ENCODE assay signal across 8 cellular contexts in the genomic region with DNA sequence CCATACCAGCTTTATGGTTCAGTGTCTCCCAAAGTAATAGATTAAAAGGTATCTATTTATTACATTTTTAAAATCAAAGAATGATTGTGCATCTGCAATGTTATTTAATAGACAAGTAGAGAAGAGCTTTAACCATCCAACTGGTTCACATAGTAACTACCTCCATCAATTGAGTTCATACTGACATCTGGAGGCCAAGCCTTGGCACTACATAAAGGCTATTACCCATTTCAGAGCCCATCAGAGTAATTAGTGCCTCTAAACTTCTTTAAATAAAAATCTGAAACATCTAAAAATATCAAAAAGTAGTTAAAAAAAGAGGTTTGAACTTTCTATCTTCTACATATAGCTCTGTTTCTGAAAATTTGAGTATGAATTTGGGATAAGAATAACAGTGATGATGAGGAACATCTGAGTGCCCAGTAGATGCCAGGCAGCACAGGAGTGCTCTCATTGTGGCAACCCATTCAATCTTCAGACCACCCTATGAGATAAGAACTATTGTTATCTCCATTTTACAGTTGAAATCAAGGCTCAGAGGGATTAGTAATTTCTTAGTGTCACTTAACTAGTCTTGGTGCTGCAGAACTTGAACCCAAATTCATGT.
DNase-seq lines count a peak whose midpoint lies in the region; ATAC-seq and TF ChIP-seq lines count a peak whose summit lies in the region.

No MANE protein-coding gene starts in this region.

- H3K9me3 ChIP-seq in BE2C (no peaks in the 10 kb centered on the region), adrenal gland (replicated peaks in 1 of 3) (no peaks in the 10 kb centered on the region), smooth muscle cell (replicated peaks; ENCODE audit: low read depth) (no peaks in the 10 kb centered on the region)

- TF ChIP-seq CTCF in BE2C (IDR thresholded peaks at IDR 0.05; ENCODE audit: low read depth, low read length) (peak; percentile 79), adrenal gland (IDR thresholded peaks at IDR 0.05) (peak; percentile 64 to 82 (median 72)), smooth muscle cell (IDR thresholded peaks at IDR 0.05; ENCODE audit: borderline replicate concordance, insufficient read depth, poor library complexity, severe bottlenecking) (peak; percentile 89)

- H3K27me3 ChIP-seq in BE2C (no peaks in the 10 kb centered on the region; the same call in 1 of the 2 replicates), adrenal gland (no peaks in the 10 kb centered on the region), smooth muscle cell (ENCODE audit: low read depth) (no peaks in the 10 kb centered on the region)

- DNase-seq in BE2C, result peak; percentile 15
- peak; percentile 64 for DNase-seq in NCI-H345 treated with DMSO at 0.1 percent for 48 hours (lab: John Stamatoyannopoulos, UW; ENCODE audit: unreplicated experiment)
- peak in 6 of 7 donors; percentile 22 to 62 (median 37) for DNase-seq in adrenal gland
- DNase-seq in left ventricle myocardium superior, result no peak
- no peak for DNase-seq in smooth muscle cell (lab: John Stamatoyannopoulos, UW; ENCODE audit: unreplicated experiment)
- no peak for DNase-seq in ecto neural progenitor cell (ENCODE audit: low spot score)

- intact Hi-C loops in adrenal gland (cut with DNase I) (loop anchor here in 1 of 2 donors (10.0 kb wide), 2 partner anchors 411 to 551 kb away; no protein-coding TSS in a partner anchor), left ventricle myocardium superior (cut with micrococcal nuclease) (loop anchor here (5.0 kb wide), 1 partner anchor 553 kb away; no protein-coding TSS in a partner anchor)

- ATAC-seq in GM18498 (IDR thresholded peaks at IDR 0.05; ENCODE audit: unreplicated experiment) (peak; percentile 66), HG03135 (IDR thresholded peaks at IDR 0.05; ENCODE audit: unreplicated experiment) (peak; percentile 74), left ventricle myocardium superior (peak; percentile 65)

- H3K4me1 ChIP-seq in BE2C (no peaks in the 10 kb centered on the region), adrenal gland (replicated peaks in 1 of 2) (no peaks in the 10 kb centered on the region), smooth muscle cell (ENCODE audit: low read depth) (no peaks in the 10 kb centered on the region)

- no peak overlapping the region for H3K4me3 ChIP-seq in BE2C (ENCODE audit: low read depth, low read length)
- H3K4me3 ChIP-seq in adrenal gland, result no peak overlapping the region
- H3K4me3 ChIP-seq in smooth muscle cell, result no peak overlapping the region

- H3K79me2 ChIP-seq in smooth muscle cell (ENCODE audit: low read depth), result no peaks in the 10 kb centered on the region

- H3K36me3 ChIP-seq in BE2C (no peaks in the 10 kb centered on the region), adrenal gland (replicated peaks in 1 of 2) (no peaks in the 10 kb centered on the region), smooth muscle cell (ENCODE audit: low read depth) (no peaks in the 10 kb centered on the region)

- H3K4me2 ChIP-seq in smooth muscle cell, result no peak overlapping the region

- H3K27ac ChIP-seq in adrenal gland, result no peak overlapping the region
- no peak overlapping the region for H3K27ac ChIP-seq in smooth muscle cell (ENCODE audit: low read depth)

- no peaks in the 10 kb centered on the region for H3F3A ChIP-seq in smooth muscle cell (ENCODE audit: low read depth)

- H4K20me1 ChIP-seq in smooth muscle cell (ENCODE audit: low read depth), result no peaks in the 10 kb centered on the region

- H2AFZ ChIP-seq in smooth muscle cell (ENCODE audit: low read depth), result no peak overlapping the region

- no peak for TF ChIP-seq POLR2A in adrenal gland (IDR thresholded peaks at IDR 0.05)

- no peak overlapping the region for H3K9ac ChIP-seq in smooth muscle cell (ENCODE audit: low read depth)

Comparison
In these comparisons a context has a peak if more than half of its experiments do, and no peak if none do; other contexts are left out.
1. DNase-seq: peak in BE2C (single experiment), NCI-H345 treated with DMSO at 0.1 percent for 48 hours (single experiment) and adrenal gland (6 of 7); none in left ventricle myocardium superior (single experiment), smooth muscle cell (single experiment) and ecto neural progenitor cell (single experiment).
2. Peak in every context shown above with its lines, with median percentiles within 50 percentile points of each other: CTCF ChIP-seq and ATAC-seq.